In genomic region chr7:111089822-111090426, GRCh38 we compare ENCODE assay signal across 8 cellular contexts. TPM values are rescaled to one million over a fixed set of nuclear protein-coding genes. Genes with fewer than 3 reads are reported as not detected.
DNase-seq lines count a peak whose midpoint lies in the region; ATAC-seq and TF ChIP-seq lines count a peak whose summit lies in the region.

No MANE protein-coding gene starts in this region.

- H3K4me1 Mint-ChIP-seq in activated T-cell treated with anti-CD3 and anti-CD28 coated beads, Interleukin-2, amount 50 U/mL, for 24 hours (ENCODE audit: low read depth) = peaks cover 92% of the 10 kb centered on the region
- peaks cover 52% of the 10 kb centered on the region for H3K4me1 Mint-ChIP-seq in activated naive CD8-positive, alpha-beta T cell treated with anti-CD3 and anti-CD28 coated beads for 36 hours

- no peaks in the 10 kb centered on the region for H3K27me3 ChIP-seq in right atrium auricular region
- H3K27me3 ChIP-seq in thoracic aorta (replicated peaks; ENCODE audit: insufficient read depth) = no peaks in the 10 kb centered on the region

- H3K4me3 ChIP-seq in right atrium auricular region (no peak overlapping the region), thoracic aorta (no peak overlapping the region)

- TF ChIP-seq CTCF in right atrium auricular region (IDR thresholded peaks at IDR 0.05) = peak; percentile 60 to 81
- TF ChIP-seq CTCF in thoracic aorta (IDR thresholded peaks at IDR 0.05) = peak; percentile 74

- H3K27ac Mint-ChIP-seq in activated T-cell treated with anti-CD3 and anti-CD28 coated beads, Interleukin-2, amount 50 U/mL, for 24 hours = peak overlapping the region; percentile 88
- H3K27ac Mint-ChIP-seq in activated naive CD8-positive, alpha-beta T cell treated with anti-CD3 and anti-CD28 coated beads for 36 hours = peak overlapping the region; percentile 91

- peaks cover 0 to 9% of the 10 kb centered on the region in 2 donors for H3K4me1 ChIP-seq in right atrium auricular region
- peaks cover 8 to 25% of the 10 kb centered on the region in 2 donors for H3K4me1 ChIP-seq in thoracic aorta (ENCODE audit: control insufficient read depth in 1 of 2, low read depth in 2 of 2)

- H3K27ac ChIP-seq in right atrium auricular region = no peak overlapping the region
- no peak overlapping the region for H3K27ac ChIP-seq in thoracic aorta

- peaks cover 7% of the 10 kb centered on the region for H3K9me3 Mint-ChIP-seq in activated T-cell treated with anti-CD3 and anti-CD28 coated beads, Interleukin-2, amount 50 U/mL, for 24 hours
- H3K9me3 Mint-ChIP-seq in activated naive CD8-positive, alpha-beta T cell treated with anti-CD3 and anti-CD28 coated beads for 36 hours = peaks cover 4% of the 10 kb centered on the region

- H3K9me3 ChIP-seq in right atrium auricular region (no peaks in the 10 kb centered on the region), thoracic aorta (no peaks in the 10 kb centered on the region)

- ATAC-seq in HG02763 (IDR thresholded peaks at IDR 0.05; ENCODE audit: unreplicated experiment) = peak; percentile 43
- ATAC-seq in thoracic aorta (ENCODE audit: insufficient number of reproducible peaks, low FRiP score, low read depth) = no peak

- no peak for DNase-seq in activated T-cell treated with anti-CD3 and anti-CD28 coated beads, Interleukin-2, amount 50 U/mL, for 24 hours
- DNase-seq in activated T-cell treated with anti-CD3 and anti-CD28 coated beads, Interleukin-2, amount 50 U/mL, for 48 hours = no peak
- DNase-seq in NCI-H2171 (lab: John Stamatoyannopoulos, UW) (peak; percentile 36), right atrium auricular region (ENCODE audit: low spot score) (no peak), thoracic aorta (ENCODE audit: low spot score) (no peak)
- no peak for DNase-seq in activated naive CD8-positive, alpha-beta T cell treated with anti-CD3 and anti-CD28 coated beads for 36 hours
- DNase-seq in stimulated activated naive CD4-positive, alpha-beta T cell treated with Interleukin-2 at 50 U/mL for 16 hours (lab: John Stamatoyannopoulos, UW) = no peak

- H3K4me3 Mint-ChIP-seq in activated T-cell treated with anti-CD3 and anti-CD28 coated beads, Interleukin-2, amount 50 U/mL, for 24 hours = peak overlapping the region; percentile 36
- peak overlapping the region; percentile 96 for H3K4me3 Mint-ChIP-seq in activated naive CD8-positive, alpha-beta T cell treated with anti-CD3 and anti-CD28 coated beads for 36 hours

- no peaks in the 10 kb centered on the region for H3K36me3 ChIP-seq in right atrium auricular region
- no peaks in the 10 kb centered on the region for H3K36me3 ChIP-seq in thoracic aorta

- H3K36me3 Mint-ChIP-seq in activated T-cell treated with anti-CD3 and anti-CD28 coated beads, Interleukin-2, amount 50 U/mL, for 24 hours (ENCODE audit: low read depth) = peaks cover 39% of the 10 kb centered on the region
- peaks cover 42% of the 10 kb centered on the region for H3K36me3 Mint-ChIP-seq in activated naive CD8-positive, alpha-beta T cell treated with anti-CD3 and anti-CD28 coated beads for 36 hours

- no peaks in the 10 kb centered on the region for H3K27me3 Mint-ChIP-seq in activated T-cell treated with anti-CD3 and anti-CD28 coated beads, Interleukin-2, amount 50 U/mL, for 24 hours
- H3K27me3 Mint-ChIP-seq in activated naive CD8-positive, alpha-beta T cell treated with anti-CD3 and anti-CD28 coated beads for 36 hours = no peaks in the 10 kb centered on the region

RNA-seq across cellular contexts. Expression of gene LRRN3, which starts 1.0 kb away (rescaled TPM):
- total RNA-seq in activated naive CD8-positive, alpha-beta T cell treated with anti-CD3 and anti-CD28 coated beads for 36 hours = 10 to 100 TPM; 89.3 to 93.6 TPM
- total RNA-seq in right atrium auricular region (10 to 100 TPM in 1 of 2 donors, 1 to 10 TPM in 1; 6.6 to 66.7 TPM), thoracic aorta (1 to 10 TPM; 1.6 to 3.0 TPM)
